Comparison of ENCODE assay signal across 8 cellular contexts in genomic region chr2:201220102-201220570, GRCh38. TPM values are rescaled to one million over a fixed set of nuclear protein-coding genes. Genes with fewer than 3 reads are reported as not detected.
DNase-seq lines count a peak whose midpoint lies in the region; ATAC-seq and TF ChIP-seq lines count a peak whose summit lies in the region.

No MANE protein-coding gene starts in this region.

- H3K9me3 ChIP-seq in lung (ENCODE audit: control insufficient read depth in 2 of 2, insufficient read depth in 1 of 2, low read length in 1 of 2), result peaks cover 0 to 1% of the 10 kb centered on the region in 2 donors
- H3K9me3 ChIP-seq in SJCRH30 (replicated peaks), result no peaks in the 10 kb centered on the region

- H3K27ac ChIP-seq in C4-2B (peak overlapping the region; percentile 36; the same call in 1 of the 2 replicates), lung (ENCODE audit: low read depth in 1 of 2, low read length in 1 of 2) (peak overlapping the region in 1 of 2 donors; percentile 2), SJCRH30 (no peak overlapping the region)

- H3K4me1 ChIP-seq in lung (ENCODE audit: control insufficient read depth in 2 of 2, insufficient read depth in 2 of 2, low read length in 2 of 2) (peaks cover 6% of the 10 kb centered on the region in 2 donors), SJCRH30 (no peaks in the 10 kb centered on the region)

- H3K27me3 ChIP-seq in lung (ENCODE audit: control insufficient read depth, insufficient read depth) (no peaks in the 10 kb centered on the region), SJCRH30 (no peaks in the 10 kb centered on the region)

- no peak for DNase-seq in activated naive CD4-positive, alpha-beta T cell treated with anti-CD3 and anti-CD28 coated beads, Interleukin-2, amount 50 U/mL, for 72 hours (ENCODE audit: low spot score in 2 of 2)
- DNase-seq in lung (ENCODE audit: low spot score), result peak; percentile 38
- DNase-seq in NCI-H82 (lab: John Stamatoyannopoulos, UW), result no peak
- DNase-seq in SJCRH30, result no peak
- no peak for DNase-seq in NCI-H128 (lab: John Stamatoyannopoulos, UW; ENCODE audit: unreplicated experiment)

- TF ChIP-seq EP300 in Ishikawa (IDR thresholded peaks at IDR 0.05; ENCODE audit: borderline replicate concordance), result peak; percentile 83

- H3K4me3 ChIP-seq in lung, result no peak overlapping the region
- no peak overlapping the region for H3K4me3 ChIP-seq in SJCRH30

- peak overlapping the region; percentile 59 to 91 for H3K27ac Mint-ChIP-seq in activated naive CD4-positive, alpha-beta T cell treated with anti-CD3 and anti-CD28 coated beads, Interleukin-2, amount 50 U/mL, for 72 hours

- no peaks in the 10 kb centered on the region for H3K9me3 Mint-ChIP-seq in activated naive CD4-positive, alpha-beta T cell treated with anti-CD3 and anti-CD28 coated beads, Interleukin-2, amount 50 U/mL, for 72 hours

- peak; percentile 16 for TF ChIP-seq RAD21 in Ishikawa (IDR thresholded peaks at IDR 0.05; ENCODE audit: low read depth)

- H3K36me3 ChIP-seq in lung (ENCODE audit: control insufficient read depth in 2 of 2, insufficient read depth in 2 of 2, low read length in 2 of 2) (peaks cover 0 to 11% of the 10 kb centered on the region in 2 donors), SJCRH30 (no peaks in the 10 kb centered on the region)

- H3K36me3 Mint-ChIP-seq in activated naive CD4-positive, alpha-beta T cell treated with anti-CD3 and anti-CD28 coated beads, Interleukin-2, amount 50 U/mL, for 72 hours, result peaks cover 0 to 12% of the 10 kb centered on the region in 2 donors

- TF ChIP-seq CTCF in C4-2B (conservative IDR thresholded peaks at IDR 0.05), result no peak
- TF ChIP-seq CTCF in lung (IDR thresholded peaks at IDR 0.05; ENCODE audit: control extremely low read depth, extremely low read depth), result no peak

- 13 to 23% methylated on average over 4 of the region's 4 CpGs for WGBS in lung, 2 donors

- ATAC-seq in activated naive CD4-positive, alpha-beta T cell treated with anti-CD3 and anti-CD28 coated beads, Interleukin-2, amount 50 U/mL, for 72 hours, result peak in 1 of 2 donors; percentile 29
- ATAC-seq in lung (ENCODE audit: insufficient read depth, low FRiP score), result peak; percentile 42
- no peak for ATAC-seq in GM18498 (IDR thresholded peaks at IDR 0.05; ENCODE audit: unreplicated experiment)

TF ChIP-seq in Ishikawa, 13 proteins besides CTCF, POLR2A, EP300 and RAD21:
- peak; percentile 94 for TF ChIP-seq NFIC (IDR thresholded peaks at IDR 0.05)
- peak; percentile 84 for TF ChIP-seq TEAD4 (IDR thresholded peaks at IDR 0.05)
- TF ChIP-seq TAF1 (IDR thresholded peaks at IDR 0.05; ENCODE audit: low read depth), result no peak
- TF ChIP-seq MAX (IDR thresholded peaks at IDR 0.05), result 0 out of 2 replicates have a peak, but pooled peaks have one; percentile 23
- peak; percentile 41; the same call in 1 of the 2 replicates for TF ChIP-seq YY1 (IDR thresholded peaks at IDR 0.05; ENCODE audit: low read depth)
- TF ChIP-seq USF1 (IDR thresholded peaks at IDR 0.05), result no peak
- TF ChIP-seq EGR1 (IDR thresholded peaks at IDR 0.05), result no peak
- 0 out of 2 replicates have a peak, but pooled peaks have one; percentile 56 for TF ChIP-seq FOXM1 (IDR thresholded peaks at IDR 0.05; ENCODE audit: borderline replicate concordance, low read depth)
- peak; percentile 89 for TF ChIP-seq TCF12 (IDR thresholded peaks at IDR 0.05; ENCODE audit: low read depth)
- 0 out of 2 replicates have a peak, but pooled peaks have one; percentile 15 for TF ChIP-seq CEBPB (IDR thresholded peaks at IDR 0.05)

RNA-seq across cellular contexts. Expression of gene CASP10, which starts 37.2 kb away (rescaled TPM):
- total RNA-seq in activated naive CD4-positive, alpha-beta T cell treated with anti-CD3 and anti-CD28 coated beads, Interleukin-2, amount 50 U/mL, for 72 hours, result 10 to 100 TPM; 23.5 to 25.1 TPM
- total RNA-seq in lung, result 10 to 100 TPM; 24.3 to 74.4 TPM
- 1 to 10 TPM; 8.9 to 9.1 TPM for polyA plus RNA-seq in lung
- 1.0 and 1.1 TPM in 2 replicates for total RNA-seq in SJCRH30 (2014; rRNA removed; shearing (Covaris generic))

RNA-seq across cellular contexts. Expression of gene CASP8, which starts 40.2 kb away (rescaled TPM):
- total RNA-seq in activated naive CD4-positive, alpha-beta T cell treated with anti-CD3 and anti-CD28 coated beads, Interleukin-2, amount 50 U/mL, for 72 hours, result 10 to 100 TPM; 40.4 to 74.3 TPM
- total RNA-seq in lung, result 10 to 100 TPM; 23.4 to 32.3 TPM
- 10 to 100 TPM; 18.2 to 23.6 TPM for polyA plus RNA-seq in lung
- total RNA-seq in SJCRH30 (2014; rRNA removed; shearing (Covaris generic)), result 11.6 and 14.4 TPM in 2 replicates

Comparison
In these comparisons a context has a peak if more than half of its experiments do, and no peak if none do; other contexts are left out.
1. RNA of gene CASP10, which starts 37.2 kb away (total RNA-seq): 24.3 to 74.4 TPM in lung and 23.5 to 25.1 TPM in activated naive CD4-positive, alpha-beta T cell treated with anti-CD3 and anti-CD28 coated beads, Interleukin-2, amount 50 U/mL, for 72 hours; 1.0 to 1.1 TPM in SJCRH30; every median in the first group is over 10 times any median in the second.